ENCODE assay signal across 21 cellular contexts in genomic region chr16:55489119-55489955, GRCh38. TPM values are rescaled to one million over a fixed set of nuclear protein-coding genes. Genes with fewer than 3 reads are reported as not detected.
DNase-seq lines count a peak whose midpoint lies in the region; ATAC-seq and TF ChIP-seq lines count a peak whose summit lies in the region.
"Had no signal": no experiment of that assay in that cellular context is flagged by ENCODE, and none has a peak within 500 bp of the region (broad histone marks: within the 10 kb centered on the region; RNA-seq: fewer than 3 reads in every experiment).

No MANE protein-coding gene starts in this region.

- 95 to 98% methylated on average over 11 to 14 of the region's 14 CpGs for WGBS in endodermal cell (ENCODE audit: insufficient coverage in 1 of 2, insufficient read length in 1 of 2), 2 experiments
- WGBS in tibial nerve, 2 donors, result 90 to 94% methylated on average over 14 of the region's 14 CpGs

- H3K27ac ChIP-seq in endodermal cell (ENCODE audit: low read depth, low read length) (no peak overlapping the region), tibial nerve (peak overlapping the region in 3 of 4 donors; percentile 19 to 92 (median 58))
- H3K27ac ChIP-seq: RWPE1 had no signal

- H3K27ac Mint-ChIP-seq in T-helper 17 cell (no peak overlapping the region), endodermal cell (no peak overlapping the region)
- H3K27ac Mint-ChIP-seq: CD4-positive, CD25-positive, alpha-beta regulatory T cell; IgD-negative memory B cell had no signal

- TF ChIP-seq CTCF in endodermal cell (conservative IDR thresholded peaks at IDR 0.05) (no peak), tibial nerve (IDR thresholded peaks at IDR 0.05) (no peak)

- no peak for TF ChIP-seq EP300 in tibial nerve (IDR thresholded peaks at IDR 0.05)

- no peaks in the 10 kb centered on the region for H3K4me1 Mint-ChIP-seq in T-helper 17 cell
- no peaks in the 10 kb centered on the region for H3K4me1 Mint-ChIP-seq in endodermal cell
- H3K4me1 Mint-ChIP-seq: CD4-positive, CD25-positive, alpha-beta regulatory T cell had no signal

- no peaks in the 10 kb centered on the region for H3K9me3 ChIP-seq in T-helper 17 cell (ENCODE audit: control insufficient read depth, low read length, poor library complexity, severe bottlenecking)
- H3K9me3 ChIP-seq in endodermal cell (ENCODE audit: control insufficient read depth, low read length), result no peaks in the 10 kb centered on the region
- H3K9me3 ChIP-seq in tibial nerve, result no peaks in the 10 kb centered on the region

- H3K36me3 ChIP-seq in endodermal cell (ENCODE audit: control insufficient read depth, insufficient read depth, low read length), result no peaks in the 10 kb centered on the region
- H3K36me3 ChIP-seq in tibial nerve, result peaks cover 0 to 54% (median 0%) of the 10 kb centered on the region in 3 donors

- H3K4me3 Mint-ChIP-seq in T-helper 17 cell, result peak overlapping the region; percentile 15
- no peak overlapping the region for H3K4me3 Mint-ChIP-seq in endodermal cell
- H3K4me3 Mint-ChIP-seq: CD4-positive, CD25-positive, alpha-beta regulatory T cell had no signal

- DNase-seq in T-helper 17 cell (no peak), endodermal cell (peak; percentile 30), mesenteric fat pad (ENCODE audit: low spot score) (peak; percentile 60), tibial nerve (ENCODE audit: low spot score in 2 of 2) (no peak), AG20443 (ENCODE audit: low spot score) (no peak), mucosa of gallbladder (ENCODE audit: low spot score) (no peak)
- DNase-seq: CD4-positive, CD25-positive, alpha-beta regulatory T cell; H7; NCI-H1105; NCI-H146; NCI-H2081; NCI-H2171; NCI-H345; NCI-H524; NCI-H774; NK-92 treated with Interleukin-12 subunit alpha and Interleukin-12 subunit beta, amount 100 ng/mL, for 24 hours; SHP77 treated with DMSO at 0.1 percent for 48 hours had no signal

- H3K36me3 Mint-ChIP-seq in T-helper 17 cell (ENCODE audit: low read depth), result no peaks in the 10 kb centered on the region
- H3K36me3 Mint-ChIP-seq in endodermal cell (ENCODE audit: low read depth), result peaks cover 34% of the 10 kb centered on the region
- H3K36me3 Mint-ChIP-seq: CD4-positive, CD25-positive, alpha-beta regulatory T cell; IgD-negative memory B cell had no signal

- H3K9ac ChIP-seq in endodermal cell (ENCODE audit: extremely low read depth, low read length, poor library complexity, severe bottlenecking), result no peak overlapping the region

- ATAC-seq in T-helper 17 cell (no peak), HG03039 (IDR thresholded peaks at IDR 0.05; ENCODE audit: unreplicated experiment) (no peak), HG03565 (IDR thresholded peaks at IDR 0.05; ENCODE audit: unreplicated experiment) (no peak)

- TF ChIP-seq POLR2A in tibial nerve (IDR thresholded peaks at IDR 0.05), result no peak

- no peaks in the 10 kb centered on the region for H3K4me1 ChIP-seq in endodermal cell (ENCODE audit: control insufficient read depth, insufficient read depth, low read length)
- peaks cover 0 to 61% (median 2%) of the 10 kb centered on the region in 4 donors for H3K4me1 ChIP-seq in tibial nerve

- no peaks in the 10 kb centered on the region for H3K9me3 Mint-ChIP-seq in endodermal cell

- H3K4me3 ChIP-seq in endodermal cell (ENCODE audit: low read length), result no peak overlapping the region
- no peak overlapping the region for H3K4me3 ChIP-seq in tibial nerve

- H3K27me3 Mint-ChIP-seq in T-helper 17 cell, result peaks cover 26% of the 10 kb centered on the region
- no peaks in the 10 kb centered on the region for H3K27me3 Mint-ChIP-seq in endodermal cell (ENCODE audit: insufficient read depth)
- H3K27me3 Mint-ChIP-seq: CD4-positive, CD25-positive, alpha-beta regulatory T cell had no signal

- H3K27me3 ChIP-seq in endodermal cell (ENCODE audit: control insufficient read depth, insufficient read depth, low read length, poor library complexity, severe bottlenecking) (no peaks in the 10 kb centered on the region), tibial nerve (no peaks in the 10 kb centered on the region)

RNA-seq across cellular contexts. Expression of gene MMP2, which starts 10.3 kb away (rescaled TPM):
- total RNA-seq in T-helper 17 cell (not detected), endodermal cell (10 to 100 TPM; 65.0 to 80.4 TPM), mesenteric fat pad (521 TPM), tibial nerve (100 to 1,000 TPM; 153 to 525 (median 245) TPM), mucosa of gallbladder (264 TPM)
- polyA plus RNA-seq in endodermal cell (2013, experiment 1 of 2), result 167 TPM
- 179 TPM for polyA plus RNA-seq in endodermal cell (2013, experiment 2 of 2)
- polyA plus RNA-seq: CD4-positive, CD25-positive, alpha-beta regulatory T cell; IgD-negative memory B cell had no signal

RNA-seq across cellular contexts. Expression of gene LPCAT2, which starts 19.5 kb away (rescaled TPM):
- 1 to 10 TPM in 1 of 2 donors, under 1 TPM in 1; 0.37 to 1.2 TPM for total RNA-seq in T-helper 17 cell
- 1 to 10 TPM; 6.4 to 6.8 TPM for total RNA-seq in endodermal cell
- 12.6 TPM for polyA plus RNA-seq in endodermal cell (2013, experiment 1 of 2)
- polyA plus RNA-seq in endodermal cell (2013, experiment 2 of 2), result 14.1 TPM
- total RNA-seq in mesenteric fat pad, result 15.7 TPM
- total RNA-seq in tibial nerve, result 10 to 100 TPM; 14.9 to 33.4 (median 24.0) TPM
- total RNA-seq in mucosa of gallbladder, result 15.8 TPM
- polyA plus RNA-seq: IgD-negative memory B cell had no signal

Comparison
In these comparisons a context has a peak if more than half of its experiments do, and no peak if none do; other contexts are left out.
1. DNase-seq: peak in endodermal cell (single experiment) and mesenteric fat pad (single experiment); none in T-helper 17 cell (0 of 3), tibial nerve (0 of 2), AG20443 (single experiment) and mucosa of gallbladder (single experiment).
2. RNA of gene MMP2, which starts 10.3 kb away (total RNA-seq): 521 TPM in mesenteric fat pad (single experiment), 264 TPM in mucosa of gallbladder (single experiment), 153 to 525 TPM in tibial nerve and 65.0 to 80.4 TPM in endodermal cell; not detected in T-helper 17 cell; every median in the first group is over 10 times any median in the second.